Comparison of ENCODE assay signal across 31 cellular contexts in genomic region chr12:94925729-94926128, GRCh38.
"Had no signal": no experiment of that assay in that cellular context is flagged by ENCODE, and none has a peak within 500 bp of the region (broad histone marks: within the 10 kb centered on the region; RNA-seq: fewer than 3 reads in every experiment).

No MANE protein-coding gene starts in this region.

- H3K36me3 ChIP-seq: adrenal gland, esophagus squamous epithelium had no signal

- H3K4me3 ChIP-seq: adrenal gland, body of pancreas, esophagus squamous epithelium had no signal

- H3K4me1 ChIP-seq: adrenal gland, esophagus squamous epithelium had no signal

- ATAC-seq: activated CD8-positive, alpha-beta memory T cell treated with anti-CD3 and anti-CD28 coated beads, Interleukin-2, amount 10 ng/mL, durations not matched to agents 7 days and 5 days; activated CD8-positive, alpha-beta T cell treated with anti-CD3 and anti-CD28 coated beads, Interleukin-2, amount 10 ng/mL, durations not matched to agents 7 days and 5 days; activated naive CD8-positive, alpha-beta T cell treated with anti-CD3 and anti-CD28 coated beads, Interleukin-2, amount 50 U/mL, for 24 hours; body of pancreas; T-helper 17 cell; WTC11 had no signal

- H3K9me3 ChIP-seq: adrenal gland, body of pancreas, esophagus squamous epithelium had no signal

- H3K27me3 ChIP-seq: adrenal gland, body of pancreas, esophagus squamous epithelium had no signal

- H3K27ac ChIP-seq: adrenal gland, body of pancreas, epithelial cell of prostate, esophagus squamous epithelium, VCaP had no signal

- FAIRE-seq: colon, endometrium, endothelial cell of umbilical vein, frontal cortex, TTC549 had no signal

- DNase-seq: activated CD4-positive, alpha-beta memory T cell treated with anti-CD3 and anti-CD28 coated beads for 36 hours; activated CD4-positive, alpha-beta T cell treated with anti-CD3 and anti-CD28 coated beads for 1 hour; activated CD4-positive, alpha-beta T cell treated with anti-CD3 and anti-CD28 coated beads for 4 hours; activated CD8-positive, alpha-beta memory T cell treated with anti-CD3 and anti-CD28 coated beads, Interleukin-2, amount 10 ng/mL, durations not matched to agents 7 days and 5 days; activated CD8-positive, alpha-beta memory T cell treated with anti-CD3 and anti-CD28 coated beads, Interleukin-2, amount 50 U/mL, for 4 hours; activated CD8-positive, alpha-beta T cell treated with anti-CD3 and anti-CD28 coated beads, Interleukin-2, amount 10 ng/mL, durations not matched to agents 7 days and 5 days; activated effector memory CD4-positive, alpha-beta T cell treated with anti-CD3 and anti-CD28 coated beads, Interleukin-2, amount 50 U/mL, for 16 hours; activated naive CD4-positive, alpha-beta T cell treated with anti-CD3 and anti-CD28 coated beads for 36 hours; activated naive CD8-positive, alpha-beta T cell treated with anti-CD3 and anti-CD28 coated beads for 36 hours; activated naive CD8-positive, alpha-beta T cell treated with anti-CD3 and anti-CD28 coated beads, Interleukin-2, amount 50 U/mL, for 24 hours; activated T-cell treated with anti-CD3 and anti-CD28 coated beads, Interleukin-2, amount 50 U/mL, for 1 hour; activated T-cell treated with anti-CD3 and anti-CD28 coated beads, Interleukin-2, amount 50 U/mL, for 48 hours; adrenal gland; amygdala; aorta; body of pancreas; caudate nucleus; cortex of kidney; effector CD4-positive, alpha-beta T cell; esophagus squamous epithelium; head of caudate nucleus; T-helper 1 cell; T-helper 17 cell had no signal
